ENCODE assay signal across 37 cellular contexts in genomic region chr6:91164105-91164504, GRCh38.
DNase-seq lines count a peak whose midpoint lies in the region; ATAC-seq, FAIRE-seq and TF ChIP-seq lines count a peak whose summit lies in the region.
"Had no signal": no experiment of that assay in that cellular context is flagged by ENCODE, and none has a peak within 500 bp of the region (broad histone marks: within the 10 kb centered on the region; RNA-seq: fewer than 3 reads in every experiment).

No MANE protein-coding gene starts in this region.

- peaks cover 5% of the 10 kb centered on the region for H3K4me1 ChIP-seq in neural progenitor cell
- no peaks in the 10 kb centered on the region for H3K4me1 ChIP-seq in naive thymus-derived CD4-positive, alpha-beta T cell (ENCODE audit: control insufficient read depth in 2 of 2, insufficient read depth in 2 of 2, low read length in 2 of 2)
- H3K4me1 ChIP-seq: A549, BE2C, Caco-2 had no signal

- intact Hi-C loops in naive thymus-derived CD4-positive, alpha-beta T cell (cut with micrococcal nuclease): no loop called here

- CTCF ChIA-PET in naive thymus-derived CD4-positive, alpha-beta T cell (lab: Charles Lee): no interaction called here

- H3K27me3 Mint-ChIP-seq in neural progenitor cell (ENCODE audit: insufficient read depth, low read depth): no peaks in the 10 kb centered on the region
- H3K27me3 Mint-ChIP-seq in stimulated activated naive CD8-positive, alpha-beta T cell treated with anti-CD3 and anti-CD28 coated beads, Interleukin-15, amount 100 ng/mL, for 72 hours: no peaks in the 10 kb centered on the region
- H3K27me3 Mint-ChIP-seq in naive thymus-derived CD4-positive, alpha-beta T cell: peaks cover 0 to 8% (median 0%) of the 10 kb centered on the region in 5 donors
- H3K27me3 Mint-ChIP-seq: B cell; CD4-positive, alpha-beta memory T cell; CD4-positive, CD25-positive, alpha-beta regulatory T cell; CD8-positive, alpha-beta memory T cell had no signal

- H3K4me1 Mint-ChIP-seq in neural progenitor cell: peaks cover 10% of the 10 kb centered on the region
- H3K4me1 Mint-ChIP-seq in stimulated activated naive CD8-positive, alpha-beta T cell treated with anti-CD3 and anti-CD28 coated beads, Interleukin-15, amount 100 ng/mL, for 72 hours: no peaks in the 10 kb centered on the region
- no peaks in the 10 kb centered on the region for H3K4me1 Mint-ChIP-seq in naive thymus-derived CD4-positive, alpha-beta T cell
- H3K4me1 Mint-ChIP-seq: B cell; CD14-positive monocyte; CD4-positive, alpha-beta memory T cell; CD4-positive, CD25-positive, alpha-beta regulatory T cell; CD8-positive, alpha-beta memory T cell had no signal

- DNase-seq in SK-N-DZ (ENCODE audit: low spot score) (peak; percentile 12), bronchial epithelial cell (ENCODE audit: low read depth) (no peak), neural progenitor cell (ENCODE audit: low spot score) (no peak), KBM-7 (no peak)
- no peak for DNase-seq in stimulated activated naive CD8-positive, alpha-beta T cell treated with anti-CD3 and anti-CD28 coated beads, Interleukin-15, amount 100 ng/mL, for 72 hours
- DNase-seq in naive thymus-derived CD4-positive, alpha-beta T cell: no peak
- DNase-seq: 8988T; ACHN; AML-193; BE2C; C1 segment of cervical spinal cord; Caco-2; Calu3; CD4-positive, alpha-beta memory T cell; CD4-positive, alpha-beta T cell; CD4-positive, CD25-positive, alpha-beta regulatory T cell; CD8-positive, alpha-beta memory T cell; CD8-positive, alpha-beta T cell; COR-L47; DMS 273 treated with DMSO at 0.1 percent for 48 hours; DMS153; DMS53; DMS79; DMS79 treated with DMSO at 0.1 percent for 48 hours; DND-41; EL had no signal

- no peak overlapping the region for H3K27ac Mint-ChIP-seq in neural progenitor cell
- no peak overlapping the region for H3K27ac Mint-ChIP-seq in stimulated activated naive CD8-positive, alpha-beta T cell treated with anti-CD3 and anti-CD28 coated beads, Interleukin-15, amount 100 ng/mL, for 72 hours
- H3K27ac Mint-ChIP-seq in naive thymus-derived CD4-positive, alpha-beta T cell: no peak overlapping the region
- H3K27ac Mint-ChIP-seq: B cell; CD14-positive monocyte; CD4-positive, alpha-beta memory T cell; CD4-positive, alpha-beta T cell; CD4-positive, CD25-positive, alpha-beta regulatory T cell; CD8-positive, alpha-beta memory T cell; CD8-positive, alpha-beta T cell had no signal

- TF ChIP-seq CTCF in bronchial epithelial cell (IDR thresholded peaks at IDR 0.05; ENCODE audit: insufficient read depth, low read length, severe bottlenecking): no peak
- no peak for TF ChIP-seq CTCF in neural cell (IDR thresholded peaks at IDR 0.05; ENCODE audit: poor library complexity, severe bottlenecking)
- TF ChIP-seq CTCF in neural progenitor cell (IDR thresholded peaks at IDR 0.05): no peak

- TF ChIP-seq EP300 in neural cell (conservative IDR thresholded peaks at IDR 0.05; ENCODE audit: poor library complexity, severe bottlenecking): peak; percentile 78

- H3K9me3 Mint-ChIP-seq in neural progenitor cell: peaks cover 2% of the 10 kb centered on the region
- no peaks in the 10 kb centered on the region for H3K9me3 Mint-ChIP-seq in stimulated activated naive CD8-positive, alpha-beta T cell treated with anti-CD3 and anti-CD28 coated beads, Interleukin-15, amount 100 ng/mL, for 72 hours
- no peaks in the 10 kb centered on the region for H3K9me3 Mint-ChIP-seq in naive thymus-derived CD4-positive, alpha-beta T cell
- H3K9me3 Mint-ChIP-seq: CD4-positive, alpha-beta T cell; CD8-positive, alpha-beta T cell had no signal

- H3K36me3 ChIP-seq in bronchial epithelial cell (ENCODE audit: control insufficient read depth, insufficient read depth, low read length) (no peaks in the 10 kb centered on the region), neural cell (ENCODE audit: insufficient read depth, low read length) (no peaks in the 10 kb centered on the region), neural progenitor cell (no peaks in the 10 kb centered on the region)
- no peaks in the 10 kb centered on the region for H3K36me3 ChIP-seq in naive thymus-derived CD4-positive, alpha-beta T cell (ENCODE audit: control insufficient read depth in 2 of 3, insufficient read depth in 3 of 3, low read length in 3 of 3)
- H3K36me3 ChIP-seq: BE2C; BLaER1; BLaER1 treated with 17β-estradiol and CSF1 and Interleukin-3, amounts not matched to agents 10 nM and 100 nM had no signal

- no peak for TF ChIP-seq RAD21 in neural cell (conservative IDR thresholded peaks at IDR 0.05)

- POLR2A ChIA-PET in naive thymus-derived CD4-positive, alpha-beta T cell (lab: Charles Lee): no interaction called here

- H3K27me3 ChIP-seq in bronchial epithelial cell (ENCODE audit: control insufficient read depth, insufficient read depth, low read length) (no peaks in the 10 kb centered on the region), neural cell (ENCODE audit: insufficient read depth, low read depth, low read length) (no peaks in the 10 kb centered on the region), neural progenitor cell (no peaks in the 10 kb centered on the region)
- no peaks in the 10 kb centered on the region for H3K27me3 ChIP-seq in naive thymus-derived CD4-positive, alpha-beta T cell (ENCODE audit: control insufficient read depth in 2 of 2, insufficient read depth in 2 of 2, low read length in 2 of 2)
- H3K27me3 ChIP-seq: BLaER1; BLaER1 treated with 17β-estradiol and CSF1 and Interleukin-3, amounts not matched to agents 10 nM and 100 nM had no signal

- FAIRE-seq in bronchial epithelial cell (lab: Jason Lieb, UNC): peak; percentile 28
- FAIRE-seq: A204.1, A549, D721Med had no signal

- H3K4me2 ChIP-seq in neural cell (ENCODE audit: low read length): no peak overlapping the region
- no peak overlapping the region for H3K4me2 ChIP-seq in neural progenitor cell
- H3K4me2 ChIP-seq: A549; BLaER1; BLaER1 treated with 17β-estradiol and CSF1 and Interleukin-3, amounts not matched to agents 10 nM and 100 nM had no signal

- H3K27ac ChIP-seq in neural cell (ENCODE audit: low read length): peak overlapping the region; percentile 78
- no peak overlapping the region for H3K27ac ChIP-seq in neural progenitor cell
- no peak overlapping the region for H3K27ac ChIP-seq in naive thymus-derived CD4-positive, alpha-beta T cell (ENCODE audit: low read depth, low read length)
- H3K27ac ChIP-seq: 22Rv1; A549; BLaER1; BLaER1 treated with 17β-estradiol and CSF1 and Interleukin-3, amounts not matched to agents 10 nM and 100 nM; C4-2B had no signal

- H3K9me3 ChIP-seq in neural cell (ENCODE audit: low read length) (no peaks in the 10 kb centered on the region), neural progenitor cell (ENCODE audit: low read depth) (no peaks in the 10 kb centered on the region)
- no peaks in the 10 kb centered on the region for H3K9me3 ChIP-seq in naive thymus-derived CD4-positive, alpha-beta T cell (ENCODE audit: control insufficient read depth in 2 of 3, low read length in 3 of 3)
- H3K9me3 ChIP-seq: A549; BE2C; BLaER1; BLaER1 treated with 17β-estradiol and CSF1 and Interleukin-3, amounts not matched to agents 10 nM and 100 nM; Caco-2 had no signal

- in situ Hi-C loops in KBM-7 (cut with MboI; ENCODE audit: low pct_unique_long_range_greater_than_20kb, low sequenced_read_pairs): no loop called here

- H3K9me2 ChIP-seq in neural cell (ENCODE audit: insufficient read depth, low read length): no peaks in the 10 kb centered on the region

- H3K79me2 ChIP-seq in neural cell (replicated peaks; ENCODE audit: insufficient read depth, low read length) (no peaks in the 10 kb centered on the region), neural progenitor cell (ENCODE audit: low read depth) (no peaks in the 10 kb centered on the region)

- ATAC-seq in stimulated activated naive CD8-positive, alpha-beta T cell treated with anti-CD3 and anti-CD28 coated beads, Interleukin-15, amount 100 ng/mL, for 72 hours: no peak
- no peak for ATAC-seq in naive thymus-derived CD4-positive, alpha-beta T cell
- no peak for ATAC-seq in activated CD4-positive, CD25-positive, alpha-beta regulatory T cell treated with anti-CD3 and anti-CD28 coated beads, Interleukin-2, amount 50 U/mL, for 24 hours
- ATAC-seq: A549; CD8-positive, alpha-beta T cell had no signal

- no peaks in the 10 kb centered on the region for H4K20me1 ChIP-seq in neural cell (ENCODE audit: insufficient read depth)
- no peaks in the 10 kb centered on the region for H4K20me1 ChIP-seq in neural progenitor cell (ENCODE audit: low read depth)
- H4K20me1 ChIP-seq: BLaER1; BLaER1 treated with 17β-estradiol and CSF1 and Interleukin-3, amounts not matched to agents 10 nM and 100 nM had no signal

- H3K4me3 ChIP-seq in bronchial epithelial cell (ENCODE audit: low read depth, low read length) (no peak overlapping the region), neural cell (ENCODE audit: low read length) (peak overlapping the region; percentile 22), neural progenitor cell (no peak overlapping the region)
- no peak overlapping the region for H3K4me3 ChIP-seq in naive thymus-derived CD4-positive, alpha-beta T cell (ENCODE audit: low read length)
- H3K4me3 ChIP-seq: A549; BLaER1; BLaER1 treated with 17β-estradiol and CSF1 and Interleukin-3, amounts not matched to agents 10 nM and 100 nM had no signal

- no peaks in the 10 kb centered on the region for H3K36me3 Mint-ChIP-seq in neural progenitor cell
- H3K36me3 Mint-ChIP-seq in naive thymus-derived CD4-positive, alpha-beta T cell: no peaks in the 10 kb centered on the region
- H3K36me3 Mint-ChIP-seq: CD14-positive monocyte; CD4-positive, alpha-beta memory T cell; CD4-positive, CD25-positive, alpha-beta regulatory T cell; CD8-positive, alpha-beta memory T cell; CD8-positive, alpha-beta T cell had no signal

- no peaks in the 10 kb centered on the region for H3F3A ChIP-seq in neural cell (ENCODE audit: insufficient read depth, low read length, poor library complexity, severe bottlenecking)
- no peaks in the 10 kb centered on the region for H3F3A ChIP-seq in neural progenitor cell (ENCODE audit: low read depth)

- H3K4me3 Mint-ChIP-seq in neural progenitor cell: no peak overlapping the region
- no peak overlapping the region for H3K4me3 Mint-ChIP-seq in stimulated activated naive CD8-positive, alpha-beta T cell treated with anti-CD3 and anti-CD28 coated beads, Interleukin-15, amount 100 ng/mL, for 72 hours
- no peak overlapping the region for H3K4me3 Mint-ChIP-seq in naive thymus-derived CD4-positive, alpha-beta T cell
- H3K4me3 Mint-ChIP-seq: B cell; CD14-positive monocyte; CD4-positive, alpha-beta memory T cell; CD4-positive, alpha-beta T cell; CD4-positive, CD25-positive, alpha-beta regulatory T cell; CD8-positive, alpha-beta memory T cell; CD8-positive, alpha-beta T cell had no signal

- H2AFZ ChIP-seq in neural cell (ENCODE audit: low read depth, low read length) (no peak overlapping the region), neural progenitor cell (replicated peaks) (peak overlapping the region; percentile 42)

- H3K9ac ChIP-seq in neural cell (ENCODE audit: low read length) (peak overlapping the region; percentile 32), neural progenitor cell (no peak overlapping the region)
- H3K9ac ChIP-seq: BLaER1; BLaER1 treated with 17β-estradiol and CSF1 and Interleukin-3, amounts not matched to agents 10 nM and 100 nM had no signal
